In the genomic region with DNA sequence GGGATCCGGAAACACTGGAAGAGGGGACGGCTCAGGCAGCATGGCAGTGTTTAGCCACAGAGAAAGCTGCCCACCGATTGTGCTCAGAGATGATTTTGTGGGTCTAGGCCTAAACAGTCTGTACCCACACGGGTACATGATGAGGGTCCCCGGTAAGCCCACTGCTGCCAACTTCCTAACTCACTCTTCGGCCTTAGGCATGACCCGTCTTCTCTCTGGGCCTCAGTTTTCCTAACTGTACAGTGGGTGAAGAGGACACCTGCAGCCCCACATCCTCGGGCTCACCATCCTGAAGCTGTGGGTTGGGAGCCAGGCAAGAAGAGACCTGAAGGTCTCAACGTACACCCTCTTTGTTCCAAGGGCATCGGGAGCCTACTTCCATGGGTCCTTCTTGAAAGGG, we compare ENCODE assay signal across 1 cellular context.
TF ChIP-seq lines count a peak whose summit lies in the region.

No MANE protein-coding gene starts in this region.

TF ChIP-seq in GM23338, 12 proteins besides CTCF, POLR2A, EP300 and RAD21 (continued from another document):
- TF ChIP-seq, protein P1, sequence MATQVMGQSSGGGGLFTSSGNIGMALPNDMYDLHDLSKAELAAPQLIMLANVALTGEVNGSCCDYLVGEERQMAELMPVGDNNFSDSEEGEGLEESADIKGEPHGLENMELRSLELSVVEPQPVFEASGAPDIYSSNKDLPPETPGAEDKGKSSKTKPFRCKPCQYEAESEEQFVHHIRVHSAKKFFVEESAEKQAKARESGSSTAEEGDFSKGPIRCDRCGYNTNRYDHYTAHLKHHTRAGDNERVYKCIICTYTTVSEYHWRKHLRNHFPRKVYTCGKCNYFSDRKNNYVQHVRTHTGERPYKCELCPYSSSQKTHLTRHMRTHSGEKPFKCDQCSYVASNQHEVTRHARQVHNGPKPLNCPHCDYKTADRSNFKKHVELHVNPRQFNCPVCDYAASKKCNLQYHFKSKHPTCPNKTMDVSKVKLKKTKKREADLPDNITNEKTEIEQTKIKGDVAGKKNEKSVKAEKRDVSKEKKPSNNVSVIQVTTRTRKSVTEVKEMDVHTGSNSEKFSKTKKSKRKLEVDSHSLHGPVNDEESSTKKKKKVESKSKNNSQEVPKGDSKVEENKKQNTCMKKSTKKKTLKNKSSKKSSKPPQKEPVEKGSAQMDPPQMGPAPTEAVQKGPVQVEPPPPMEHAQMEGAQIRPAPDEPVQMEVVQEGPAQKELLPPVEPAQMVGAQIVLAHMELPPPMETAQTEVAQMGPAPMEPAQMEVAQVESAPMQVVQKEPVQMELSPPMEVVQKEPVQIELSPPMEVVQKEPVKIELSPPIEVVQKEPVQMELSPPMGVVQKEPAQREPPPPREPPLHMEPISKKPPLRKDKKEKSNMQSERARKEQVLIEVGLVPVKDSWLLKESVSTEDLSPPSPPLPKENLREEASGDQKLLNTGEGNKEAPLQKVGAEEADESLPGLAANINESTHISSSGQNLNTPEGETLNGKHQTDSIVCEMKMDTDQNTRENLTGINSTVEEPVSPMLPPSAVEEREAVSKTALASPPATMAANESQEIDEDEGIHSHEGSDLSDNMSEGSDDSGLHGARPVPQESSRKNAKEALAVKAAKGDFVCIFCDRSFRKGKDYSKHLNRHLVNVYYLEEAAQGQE (IDR thresholded peaks at IDR 0.05; ENCODE audit: unreplicated experiment), result no peak
- TF ChIP-seq ZNF331 (CRISPR knock-in tag; IDR thresholded peaks at IDR 0.05; ENCODE audit: low read depth), result no peak
